ENCODE assay signal across 8 cellular contexts in the genomic region with DNA sequence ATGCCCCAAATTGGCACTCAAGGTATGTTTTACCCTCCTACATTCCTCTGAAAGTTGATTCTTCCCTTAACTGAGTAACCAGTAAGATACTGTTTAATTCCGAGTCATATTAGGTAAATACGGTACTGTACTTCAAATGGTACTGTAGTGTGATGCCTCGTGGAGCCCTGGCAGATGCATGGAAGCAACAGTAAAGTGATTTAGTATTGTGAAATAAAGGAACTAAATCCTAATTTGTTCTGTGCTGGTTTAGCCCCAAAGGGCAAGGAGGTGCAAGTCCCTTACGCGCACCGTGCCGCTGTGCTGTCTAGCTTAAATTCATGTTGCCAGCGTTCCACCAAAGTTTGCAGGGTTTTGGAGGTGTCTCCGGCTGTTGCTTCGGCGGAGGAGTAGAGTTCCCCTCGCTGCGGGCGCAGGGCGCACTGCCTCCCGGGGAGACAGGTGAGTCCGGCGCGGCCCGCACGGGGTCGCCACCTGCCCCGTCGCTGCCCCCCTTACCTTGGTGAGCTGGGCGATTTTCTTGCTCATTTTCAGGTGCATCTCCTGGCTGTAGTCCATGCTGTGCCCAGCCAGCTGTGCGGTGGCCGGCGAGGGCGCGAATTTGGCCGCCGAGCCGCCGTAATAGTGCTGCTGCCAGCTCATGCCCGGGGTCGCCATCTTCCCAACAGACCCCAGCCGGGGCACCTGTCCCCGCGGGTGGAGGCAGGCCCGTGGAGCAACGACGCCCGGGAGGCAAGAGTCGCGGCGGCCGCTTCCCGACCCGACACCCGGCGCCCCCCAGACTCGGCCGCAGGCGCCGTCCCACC. TPM values are rescaled to one million over a fixed set of nuclear protein-coding genes. Genes with fewer than 3 reads are reported as not detected.
DNase-seq lines count a peak whose midpoint lies in the region; ATAC-seq and TF ChIP-seq lines count a peak whose summit lies in the region.

No MANE protein-coding gene starts in this region.

- H3K4me1 Mint-ChIP-seq in naive thymus-derived CD8-positive, alpha-beta T cell, result peaks cover 28 to 44% (median 37%) of the 10 kb centered on the region in 4 donors

- no peak for TF ChIP-seq POLR2A in suprapubic skin (IDR thresholded peaks at IDR 0.05)

- peak; percentile 31 for ATAC-seq in HG02884 (IDR thresholded peaks at IDR 0.05; ENCODE audit: unreplicated experiment)
- peak; percentile 45 to 49 for ATAC-seq in naive thymus-derived CD8-positive, alpha-beta T cell

- peak overlapping the region; percentile 59 to 69 for H3K27ac ChIP-seq in esophagus (ENCODE audit: low read depth in 2 of 2, low read length in 1 of 2)
- peak overlapping the region; percentile 61 for H3K27ac ChIP-seq in suprapubic skin

- H3K36me3 ChIP-seq in esophagus (ENCODE audit: control insufficient read depth in 2 of 2, insufficient read depth in 2 of 2, low read length in 1 of 2) (no peaks in the 10 kb centered on the region), suprapubic skin (no peaks in the 10 kb centered on the region)

- no peak for TF ChIP-seq CTCF in suprapubic skin (IDR thresholded peaks at IDR 0.05)

- no peaks in the 10 kb centered on the region for H3K27me3 ChIP-seq in esophagus (ENCODE audit: control insufficient read depth in 1 of 2, insufficient read depth in 2 of 2, low read length in 2 of 2)
- H3K27me3 ChIP-seq in suprapubic skin, result no peaks in the 10 kb centered on the region

- peak; percentile 43 for DNase-seq in DMS153 treated with DMSO at 0.1 percent for 48 hours (lab: John Stamatoyannopoulos, UW; ENCODE audit: unreplicated experiment)
- DNase-seq in DMS153 (lab: John Stamatoyannopoulos, UW), result no peak
- DNase-seq in NCI-H524 treated with DMSO at 0.1 percent for 48 hours (lab: John Stamatoyannopoulos, UW), result peak; percentile 29
- DNase-seq in activated T-cell treated with anti-CD3 and anti-CD28 coated beads for 48 hours (ENCODE audit: low read depth), result peak; percentile 42
- peak; percentile 29 to 77 (median 54) for DNase-seq in naive thymus-derived CD8-positive, alpha-beta T cell
- peak; percentile 62 to 81 for DNase-seq in suprapubic skin (ENCODE audit: low spot score in 2 of 2)

- H3K4me3 ChIP-seq in esophagus (ENCODE audit: low read depth in 1 of 2, low read length in 2 of 2) (peak overlapping the region; percentile 61 to 70), suprapubic skin (peak overlapping the region; percentile 71)

- peaks cover 0 to under 1% (median 0%) of the 10 kb centered on the region in 3 donors for H3K36me3 Mint-ChIP-seq in naive thymus-derived CD8-positive, alpha-beta T cell

- WGBS in esophagus, 2 donors, result 1% methylated on average over 55 of the region's 55 CpGs
- WGBS in suprapubic skin, result 1% methylated on average over 25 of the region's 55 CpGs

- H3K27me3 Mint-ChIP-seq in naive thymus-derived CD8-positive, alpha-beta T cell, result peaks cover 0 to 5% (median 0%) of the 10 kb centered on the region in 5 donors

- peaks cover 0 to 6% (median 0%) of the 10 kb centered on the region in 9 donors for H3K9me3 Mint-ChIP-seq in naive thymus-derived CD8-positive, alpha-beta T cell

- no peak for TF ChIP-seq EP300 in suprapubic skin (IDR thresholded peaks at IDR 0.05)

- POLR2A ChIA-PET in naive thymus-derived CD8-positive, alpha-beta T cell (lab: Charles Lee), result interaction anchor here (0.6 to 1.3 kb wide), 4 partner anchors 21 to 189 kb away, joined by 3 to 6 read pairs (median 3); a partner anchor contains a TSS

- H3K27ac Mint-ChIP-seq in naive thymus-derived CD8-positive, alpha-beta T cell, result peak overlapping the region; percentile 66 to 94 (median 88)

- H3K4me3 Mint-ChIP-seq in naive thymus-derived CD8-positive, alpha-beta T cell, result peak overlapping the region; percentile 70 to 91 (median 84)

- peaks cover 0 to 3% of the 10 kb centered on the region in 2 donors for H3K4me1 ChIP-seq in esophagus (ENCODE audit: control insufficient read depth in 2 of 2, insufficient read depth in 2 of 2, low read length in 1 of 2)
- H3K4me1 ChIP-seq in suprapubic skin, result peaks cover 22% of the 10 kb centered on the region

- H3K9me3 ChIP-seq in esophagus (ENCODE audit: control insufficient read depth in 2 of 2, insufficient read depth in 1 of 2, low read depth in 1 of 2, low read length in 1 of 2) (peaks cover 0 to under 1% of the 10 kb centered on the region in 2 donors), suprapubic skin (no peaks in the 10 kb centered on the region)

RNA-seq across cellular contexts. Expression of a gene that starts 0.6 kb away (rescaled TPM):
- 1 to 10 TPM in 1 of 2 donors, under 1 TPM in 1; 0.73 to 1.1 TPM for polyA plus RNA-seq in esophagus
- total RNA-seq in naive thymus-derived CD8-positive, alpha-beta T cell, result 1 to 10 TPM; 3.4 to 5.3 TPM
- polyA plus RNA-seq in naive thymus-derived CD8-positive, alpha-beta T cell, result 1 to 10 TPM in 1 of 3 donors, under 1 TPM in 2; 0.51 to 2.2 (median 0.95) TPM
- total RNA-seq in suprapubic skin, result 1 to 10 TPM in 3 of 4 donors, under 1 TPM in 1; 0.19 to 6.8 (median 1.8) TPM
